1 cellular context compared by ENCODE assay signal in the genomic region with DNA sequence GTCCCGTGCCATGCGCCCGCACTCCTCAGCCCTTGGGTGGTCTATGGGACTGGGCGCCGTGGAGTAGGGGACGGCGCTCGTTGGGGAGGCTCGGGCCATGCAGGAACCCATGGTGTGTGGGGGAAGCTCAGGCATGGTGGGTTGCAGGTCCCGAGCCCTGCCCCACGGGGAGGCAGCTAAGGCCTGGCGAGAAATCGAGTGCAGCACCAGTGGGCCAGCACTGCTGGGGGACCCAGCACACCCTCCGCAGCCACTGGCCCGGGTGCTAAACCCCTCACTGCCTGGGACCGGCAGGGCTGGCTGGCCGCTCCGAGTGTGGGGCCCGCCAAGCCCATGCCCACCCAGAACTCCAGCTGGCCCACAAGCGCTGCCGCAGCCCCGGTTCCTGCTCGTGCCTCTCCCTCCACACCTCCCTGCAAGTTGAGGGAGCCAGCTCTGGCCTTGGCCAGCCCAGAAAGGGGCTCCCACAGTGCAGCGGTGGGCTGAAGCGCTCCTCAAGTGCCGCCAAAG. TPM values are rescaled to one million over a fixed set of nuclear protein-coding genes. Genes with fewer than 3 reads are reported as not detected.
"Had no signal": no experiment of that assay in that cellular context is flagged by ENCODE, and none has a peak within 500 bp of the region (broad histone marks: within the 10 kb centered on the region; RNA-seq: fewer than 3 reads in every experiment).

No MANE protein-coding gene starts in this region.

RNA-seq across cellular contexts. Expression of a gene that starts 38.8 kb away (rescaled TPM):
- polyA plus RNA-seq: GM12878 had no signal

RNA-seq across cellular contexts. Expression of a gene that starts 45.4 kb away (rescaled TPM):
- polyA plus RNA-seq: GM12878 had no signal
